ENCODE assay signal across 1 cellular context in genomic region chr2:105399207-105399861, GRCh38.
TF ChIP-seq lines count a peak whose summit lies in the region.

No MANE protein-coding gene starts in this region.

TF ChIP-seq in K562, 482 proteins besides CTCF, POLR2A, EP300 and RAD21 (continued from another document and continues in another):
- TF ChIP-seq, protein P1, sequence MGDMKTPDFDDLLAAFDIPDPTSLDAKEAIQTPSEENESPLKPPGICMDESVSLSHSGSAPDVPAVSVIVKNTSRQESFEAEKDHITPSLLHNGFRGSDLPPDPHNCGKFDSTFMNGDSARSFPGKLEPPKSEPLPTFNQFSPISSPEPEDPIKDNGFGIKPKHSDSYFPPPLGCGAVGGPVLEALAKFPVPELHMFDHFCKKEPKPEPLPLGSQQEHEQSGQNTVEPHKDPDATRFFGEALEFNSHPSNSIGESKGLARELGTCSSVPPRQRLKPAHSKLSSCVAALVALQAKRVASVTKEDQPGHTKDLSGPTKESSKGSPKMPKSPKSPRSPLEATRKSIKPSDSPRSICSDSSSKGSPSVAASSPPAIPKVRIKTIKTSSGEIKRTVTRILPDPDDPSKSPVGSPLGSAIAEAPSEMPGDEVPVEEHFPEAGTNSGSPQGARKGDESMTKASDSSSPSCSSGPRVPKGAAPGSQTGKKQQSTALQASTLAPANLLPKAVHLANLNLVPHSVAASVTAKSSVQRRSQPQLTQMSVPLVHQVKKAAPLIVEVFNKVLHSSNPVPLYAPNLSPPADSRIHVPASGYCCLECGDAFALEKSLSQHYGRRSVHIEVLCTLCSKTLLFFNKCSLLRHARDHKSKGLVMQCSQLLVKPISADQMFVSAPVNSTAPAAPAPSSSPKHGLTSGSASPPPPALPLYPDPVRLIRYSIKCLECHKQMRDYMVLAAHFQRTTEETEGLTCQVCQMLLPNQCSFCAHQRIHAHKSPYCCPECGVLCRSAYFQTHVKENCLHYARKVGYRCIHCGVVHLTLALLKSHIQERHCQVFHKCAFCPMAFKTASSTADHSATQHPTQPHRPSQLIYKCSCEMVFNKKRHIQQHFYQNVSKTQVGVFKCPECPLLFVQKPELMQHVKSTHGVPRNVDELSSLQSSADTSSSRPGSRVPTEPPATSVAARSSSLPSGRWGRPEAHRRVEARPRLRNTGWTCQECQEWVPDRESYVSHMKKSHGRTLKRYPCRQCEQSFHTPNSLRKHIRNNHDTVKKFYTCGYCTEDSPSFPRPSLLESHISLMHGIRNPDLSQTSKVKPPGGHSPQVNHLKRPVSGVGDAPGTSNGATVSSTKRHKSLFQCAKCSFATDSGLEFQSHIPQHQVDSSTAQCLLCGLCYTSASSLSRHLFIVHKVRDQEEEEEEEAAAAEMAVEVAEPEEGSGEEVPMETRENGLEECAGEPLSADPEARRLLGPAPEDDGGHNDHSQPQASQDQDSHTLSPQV (IDR thresholded peaks at IDR 0.05) = peak; percentile 96
- no peak for TF ChIP-seq ELF2 (CRISPR knock-in tag; IDR thresholded peaks at IDR 0.05)
- no peak for TF ChIP-seq ZNF280B (CRISPR knock-in tag; IDR thresholded peaks at IDR 0.05)
- TF ChIP-seq KHSRP (IDR thresholded peaks at IDR 0.05) = no peak
- TF ChIP-seq, protein P2, sequence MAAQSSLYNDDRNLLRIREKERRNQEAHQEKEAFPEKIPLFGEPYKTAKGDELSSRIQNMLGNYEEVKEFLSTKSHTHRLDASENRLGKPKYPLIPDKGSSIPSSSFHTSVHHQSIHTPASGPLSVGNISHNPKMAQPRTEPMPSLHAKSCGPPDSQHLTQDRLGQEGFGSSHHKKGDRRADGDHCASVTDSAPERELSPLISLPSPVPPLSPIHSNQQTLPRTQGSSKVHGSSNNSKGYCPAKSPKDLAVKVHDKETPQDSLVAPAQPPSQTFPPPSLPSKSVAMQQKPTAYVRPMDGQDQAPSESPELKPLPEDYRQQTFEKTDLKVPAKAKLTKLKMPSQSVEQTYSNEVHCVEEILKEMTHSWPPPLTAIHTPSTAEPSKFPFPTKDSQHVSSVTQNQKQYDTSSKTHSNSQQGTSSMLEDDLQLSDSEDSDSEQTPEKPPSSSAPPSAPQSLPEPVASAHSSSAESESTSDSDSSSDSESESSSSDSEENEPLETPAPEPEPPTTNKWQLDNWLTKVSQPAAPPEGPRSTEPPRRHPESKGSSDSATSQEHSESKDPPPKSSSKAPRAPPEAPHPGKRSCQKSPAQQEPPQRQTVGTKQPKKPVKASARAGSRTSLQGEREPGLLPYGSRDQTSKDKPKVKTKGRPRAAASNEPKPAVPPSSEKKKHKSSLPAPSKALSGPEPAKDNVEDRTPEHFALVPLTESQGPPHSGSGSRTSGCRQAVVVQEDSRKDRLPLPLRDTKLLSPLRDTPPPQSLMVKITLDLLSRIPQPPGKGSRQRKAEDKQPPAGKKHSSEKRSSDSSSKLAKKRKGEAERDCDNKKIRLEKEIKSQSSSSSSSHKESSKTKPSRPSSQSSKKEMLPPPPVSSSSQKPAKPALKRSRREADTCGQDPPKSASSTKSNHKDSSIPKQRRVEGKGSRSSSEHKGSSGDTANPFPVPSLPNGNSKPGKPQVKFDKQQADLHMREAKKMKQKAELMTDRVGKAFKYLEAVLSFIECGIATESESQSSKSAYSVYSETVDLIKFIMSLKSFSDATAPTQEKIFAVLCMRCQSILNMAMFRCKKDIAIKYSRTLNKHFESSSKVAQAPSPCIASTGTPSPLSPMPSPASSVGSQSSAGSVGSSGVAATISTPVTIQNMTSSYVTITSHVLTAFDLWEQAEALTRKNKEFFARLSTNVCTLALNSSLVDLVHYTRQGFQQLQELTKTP (IDR thresholded peaks at IDR 0.05; ENCODE audit: low read depth in 1 of 2, partially characterized antibody in 2 of 2) = no peak
- peak; percentile 43; the same call in 1 of the 2 replicates for TF ChIP-seq ZNF12 (CRISPR knock-in tag; IDR thresholded peaks at IDR 0.05)
- peak; percentile 7; the same call in 1 of the 2 replicates for TF ChIP-seq MBD1 (CRISPR knock-in tag; IDR thresholded peaks at IDR 0.05)
- TF ChIP-seq HMGXB4 (CRISPR knock-in tag; IDR thresholded peaks at IDR 0.05) = peak; percentile 62; the same call in 1 of the 2 replicates
- TF ChIP-seq, protein P3, sequence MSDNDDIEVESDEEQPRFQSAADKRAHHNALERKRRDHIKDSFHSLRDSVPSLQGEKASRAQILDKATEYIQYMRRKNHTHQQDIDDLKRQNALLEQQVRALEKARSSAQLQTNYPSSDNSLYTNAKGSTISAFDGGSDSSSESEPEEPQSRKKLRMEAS (CRISPR knock-in tag; IDR thresholded peaks at IDR 0.05) = peak; percentile 28; the same call in 1 of the 2 replicates
- TF ChIP-seq ZNF699 (CRISPR knock-in tag; IDR thresholded peaks at IDR 0.05; ENCODE audit: insufficient replicate concordance) = no peak
- no peak for TF ChIP-seq LARP7 (IDR thresholded peaks at IDR 0.05)
- no peak for TF ChIP-seq SLC30A9 (CRISPR knock-in tag; IDR thresholded peaks at IDR 0.05)
- TF ChIP-seq MEF2A (IDR thresholded peaks at IDR 0.05; ENCODE audit: control insufficient read depth, low read depth, low read length) = no peak
- peak; percentile 47; the same call in 1 of the 2 replicates for TF ChIP-seq MAFK (IDR thresholded peaks at IDR 0.05; ENCODE audit: low read length)
- TF ChIP-seq NCOA6 (IDR thresholded peaks at IDR 0.05) = no peak
- no peak for TF ChIP-seq NR4A1 (CRISPR knock-in tag; IDR thresholded peaks at IDR 0.05)
- peak; percentile 83 for TF ChIP-seq NR4A1 (tag; IDR thresholded peaks at IDR 0.05)
- peak; percentile 81 for TF ChIP-seq ZFX (CRISPR knock-in tag; IDR thresholded peaks at IDR 0.05)
- no peak for TF ChIP-seq ZNF551 (CRISPR knock-in tag; IDR thresholded peaks at IDR 0.05)
- TF ChIP-seq TARDBP (IDR thresholded peaks at IDR 0.05) = no peak
- no peak for TF ChIP-seq ZNF778 (CRISPR knock-in tag; IDR thresholded peaks at IDR 0.05)
- TF ChIP-seq HDAC2 (IDR thresholded peaks at IDR 0.05) = no peak
- TF ChIP-seq SMC3 (conservative IDR thresholded peaks at IDR 0.05; ENCODE audit: insufficient read depth, low read depth, low read length) = no peak
- TF ChIP-seq ZBTB43 (CRISPR knock-in tag; IDR thresholded peaks at IDR 0.05) = no peak
- TF ChIP-seq TCF7L2 (IDR thresholded peaks at IDR 0.05; ENCODE audit: low read depth, low read length) = no peak
- TF ChIP-seq ZNF253 (CRISPR knock-in tag; conservative IDR thresholded peaks at IDR 0.05) = no peak
- TF ChIP-seq ESRRA (IDR thresholded peaks at IDR 0.05; ENCODE audit: borderline replicate concordance, low read depth) = no peak
- no peak for TF ChIP-seq RBM34 (IDR thresholded peaks at IDR 0.05; ENCODE audit: borderline replicate concordance, insufficient read depth, low read length)
- no peak for TF ChIP-seq RHOXF2B (CRISPR knock-in tag; conservative IDR thresholded peaks at IDR 0.05)
- 0 out of 2 replicates have a peak, but pooled peaks have one; percentile 46 for TF ChIP-seq MECOM (CRISPR knock-in tag; IDR thresholded peaks at IDR 0.05)
